Comparison of ENCODE assay signal across 13 cellular contexts in genomic region chr14:85566603-85567002, GRCh38. TPM values are rescaled to one million over a fixed set of nuclear protein-coding genes. Genes with fewer than 3 reads are reported as not detected.
DNase-seq lines count a peak whose midpoint lies in the region; ATAC-seq, FAIRE-seq and TF ChIP-seq lines count a peak whose summit lies in the region.
"Had no signal": no experiment of that assay in that cellular context is flagged by ENCODE, and none has a peak within 500 bp of the region (broad histone marks: within the 10 kb centered on the region; RNA-seq: fewer than 3 reads in every experiment).

No MANE protein-coding gene starts in this region.

- CTCF ChIA-PET in AG04449 (lab: Yijun Ruan, JAX), result no interaction called here

- POLR2A ChIA-PET in AG04449 (lab: Yijun Ruan, JAX), result interaction anchor here (0.7 to 1.2 kb wide), 2 partner anchors 9 to 41 kb away, joined by 3 to 5 read pairs; no protein-coding TSS in a partner anchor

- TF ChIP-seq CTCF in AG04449 (IDR thresholded peaks at IDR 0.05; ENCODE audit: insufficient read depth, low read length, missing control alignments), result no peak
- no peak for TF ChIP-seq CTCF in bronchial epithelial cell (IDR thresholded peaks at IDR 0.05; ENCODE audit: insufficient read depth, low read length, severe bottlenecking)

- FAIRE-seq in bronchial epithelial cell (lab: Jason Lieb, UNC), result no peak
- FAIRE-seq: GM18507 had no signal

- H3K27me3 ChIP-seq in bronchial epithelial cell (ENCODE audit: control insufficient read depth, insufficient read depth, low read length), result no peaks in the 10 kb centered on the region

- H3K4me3 ChIP-seq in AG04449 (ENCODE audit: low read depth, low read length) (no peak overlapping the region), bronchial epithelial cell (ENCODE audit: low read depth, low read length) (no peak overlapping the region)

- no peaks in the 10 kb centered on the region for H3K36me3 ChIP-seq in bronchial epithelial cell (ENCODE audit: control insufficient read depth, insufficient read depth, low read length)

- DNase-seq in AG04449 (ENCODE audit: low read depth, low spot score) (peak; percentile 45), M059J (ENCODE audit: low read depth) (peak; percentile 1), bronchial epithelial cell (ENCODE audit: low read depth) (peak; percentile 89), kidney tubule cell (ENCODE audit: low spot score) (peak; percentile 72), activated T-cell treated with anti-CD3 and anti-CD28 coated beads for 4 hours (no peak)
- DNase-seq in activated effector memory CD4-positive, alpha-beta T cell treated with anti-CD3 and anti-CD28 coated beads, Interleukin-2, amount 50 U/mL, for 16 hours, result no peak
- DNase-seq: activated CD8-positive, alpha-beta memory T cell treated with anti-CD3 and anti-CD28 coated beads, Interleukin-2, amount 50 U/mL, for 48 hours; AML-193; amygdala had no signal

- no peak for ATAC-seq in HG03342 (IDR thresholded peaks at IDR 0.05; ENCODE audit: unreplicated experiment)
- no peak for ATAC-seq in HG03571 (IDR thresholded peaks at IDR 0.05; ENCODE audit: unreplicated experiment)
- ATAC-seq: sciatic nerve had no signal

RNA-seq across cellular contexts. Expression of gene FLRT2, which starts 36.7 kb away (rescaled TPM):
- total RNA-seq in M059J (2014; rRNA removed; shearing (Covaris generic)), result under 0.01 TPM in 1 of 2 replicates, not detected in the other
- 7.1 and 14.8 TPM in 2 replicates for total RNA-seq in bronchial epithelial cell

Comparison
In these comparisons a context has a peak if more than half of its experiments do, and no peak if none do; other contexts are left out.
1. DNase-seq: peak in AG04449 (single experiment), M059J (single experiment), bronchial epithelial cell (single experiment) and kidney tubule cell (single experiment); none in activated effector memory CD4-positive, alpha-beta T cell treated with anti-CD3 and anti-CD28 coated beads, Interleukin-2, amount 50 U/mL, for 16 hours (single experiment) and activated T-cell treated with anti-CD3 and anti-CD28 coated beads for 4 hours (single experiment).